ENCODE assay signal across 28 cellular contexts in genomic region chr1:115293899-115294298, GRCh38. TPM values are rescaled to one million over a fixed set of nuclear protein-coding genes. Genes with fewer than 3 reads are reported as not detected.
A peak's percentile ranks its signal among the peaks of the same experiment; 100 is the strongest.
DNase-seq lines count a peak whose midpoint lies in the region; ATAC-seq, FAIRE-seq and TF ChIP-seq lines count a peak whose summit lies in the region.
"Had no signal": no experiment of that assay in that cellular context is flagged by ENCODE, and none has a peak within 500 bp of the region (broad histone marks: within the 10 kb centered on the region; RNA-seq: fewer than 3 reads in every experiment).

No MANE protein-coding gene starts in this region.

- peaks cover 5% of the 10 kb centered on the region; the same call in 1 of the 2 replicates for H3K27me3 Mint-ChIP-seq in HFFc6 (ENCODE audit: insufficient read depth)
- no peaks in the 10 kb centered on the region for H3K27me3 Mint-ChIP-seq in astrocyte (ENCODE audit: low read depth, unreplicated experiment)

- no peaks in the 10 kb centered on the region for H3K36me3 ChIP-seq in astrocyte (ENCODE audit: insufficient read depth, low read length)

- H3K27ac ChIP-seq in astrocyte (ENCODE audit: low read depth, low read length): no peak overlapping the region
- H3K27ac ChIP-seq in foreskin keratinocyte: no peak overlapping the region
- no peak overlapping the region for H3K27ac ChIP-seq in coronary artery
- H3K27ac ChIP-seq: PC-9 had no signal

- H3K4me1 ChIP-seq in astrocyte (ENCODE audit: insufficient read depth, low read length) (peaks cover 18% of the 10 kb centered on the region), foreskin keratinocyte (peaks cover 8% of the 10 kb centered on the region)

- H2AFZ ChIP-seq in astrocyte (ENCODE audit: low read depth, low read length): no peak overlapping the region
- H2AFZ ChIP-seq: PC-9 had no signal

- peak; percentile 59 for DNase-seq in EH (ENCODE audit: low read depth)
- DNase-seq in HFFc6: peak; percentile 32
- DNase-seq in astrocyte (ENCODE audit: low read depth): no peak
- DNase-seq in foreskin keratinocyte: peak; percentile 90 to 94
- DNase-seq in NCI-H1105 treated with DMSO at 0.1 percent for 48 hours (lab: John Stamatoyannopoulos, UW): no peak
- no peak for DNase-seq in NCI-H526 treated with DMSO at 0.1 percent for 48 hours (lab: John Stamatoyannopoulos, UW)
- DNase-seq in coronary artery (ENCODE audit: low spot score): no peak
- no peak for DNase-seq in stimulated activated CD4-positive, alpha-beta T cell treated with anti-CD3 and anti-CD28 coated beads, Interleukin-4, amount 100 ng/mL, for 4 hours
- DNase-seq: Calu3; DMS79 treated with DMSO at 0.1 percent for 48 hours; KBM-7; NCI-H1092; NCI-H1436; NCI-H187; NCI-H2081 treated with DMSO at 0.1 percent for 48 hours; NCI-H2171; NCI-H226; NCI-H510A; NCI-H748 treated with DMSO at 0.1 percent for 48 hours; NK-92 treated with Interleukin-12 subunit alpha and Interleukin-12 subunit beta, amount 100 ng/mL, for 24 hours; PC-9; SHP77; T-helper 1 cell had no signal

- H3K4me3 Mint-ChIP-seq in HFFc6 (0 out of 2 replicates have a peak overlapping the region, but pooled peaks have one; percentile 5), astrocyte (ENCODE audit: unreplicated experiment) (no peak overlapping the region)

- H3K4me1 Mint-ChIP-seq in HFFc6 (ENCODE audit: low read depth) (peaks cover 94% of the 10 kb centered on the region), astrocyte (ENCODE audit: low read depth, unreplicated experiment) (peaks cover 43% of the 10 kb centered on the region)

- no peaks in the 10 kb centered on the region for H3K9me3 Mint-ChIP-seq in HFFc6
- H3K9me3 Mint-ChIP-seq in astrocyte (ENCODE audit: unreplicated experiment): peaks cover 4% of the 10 kb centered on the region

- H3K9me3 ChIP-seq in astrocyte (ENCODE audit: insufficient read depth, low read depth, low read length): no peaks in the 10 kb centered on the region

- H3K36me3 Mint-ChIP-seq in HFFc6 (ENCODE audit: low read depth) (peaks cover 81% of the 10 kb centered on the region), astrocyte (ENCODE audit: low read depth, unreplicated experiment) (peaks cover 12% of the 10 kb centered on the region)

- H3K4me2 ChIP-seq in astrocyte (ENCODE audit: low read length): no peak overlapping the region
- H3K4me2 ChIP-seq: PC-9 had no signal

- H3K4me3 ChIP-seq in astrocyte (ENCODE audit: insufficient read depth, low read depth, low read length) (no peak overlapping the region), coronary artery (no peak overlapping the region)
- H3K4me3 ChIP-seq: PC-9 had no signal

- FAIRE-seq in astrocyte (lab: Jason Lieb, UNC): peak; percentile 66
- FAIRE-seq: GM18507, H1 had no signal

- H3K27me3 ChIP-seq in astrocyte (ENCODE audit: insufficient read depth, low read length) (no peaks in the 10 kb centered on the region), foreskin keratinocyte (peaks cover 7% of the 10 kb centered on the region)

- H3K9ac ChIP-seq in astrocyte (ENCODE audit: low read length): no peak overlapping the region

- peak; percentile 50 for ATAC-seq in foreskin keratinocyte
- ATAC-seq: HCT116 had no signal

- no peaks in the 10 kb centered on the region for H4K20me1 ChIP-seq in astrocyte (ENCODE audit: insufficient read depth, low read length)

- H3K79me2 ChIP-seq in astrocyte (ENCODE audit: insufficient read depth, low read length): no peaks in the 10 kb centered on the region

- TF ChIP-seq CTCF in HFFc6 (IDR thresholded peaks at IDR 0.05): no peak
- TF ChIP-seq CTCF in astrocyte (IDR thresholded peaks at IDR 0.05; ENCODE audit: insufficient read depth, low read depth, low read length): no peak
- TF ChIP-seq CTCF in foreskin keratinocyte (conservative IDR thresholded peaks at IDR 0.05): no peak
- TF ChIP-seq CTCF in coronary artery (IDR thresholded peaks at IDR 0.05): no peak

- peak overlapping the region; percentile 65 for H3K27ac Mint-ChIP-seq in HFFc6
- H3K27ac Mint-ChIP-seq in astrocyte (ENCODE audit: unreplicated experiment): no peak overlapping the region

RNA-seq across cellular contexts. Expression of gene NGF, which starts 44.1 kb away (rescaled TPM):
- 10 to 100 TPM; 44.4 to 53.8 (median 51.0) TPM for total RNA-seq in HFFc6 (2021; fragmentation: NEBNext Ultra II Directional; extraction: Animal tissue kit (Norgen Biotek cat#: 25700))
- total RNA-seq in astrocyte: 12.5 and 12.9 TPM in 2 replicates
- total RNA-seq in foreskin keratinocyte: 0.20 and 2.2 TPM in 2 replicates
- polyA plus RNA-seq in foreskin keratinocyte: 0.19 and 2.4 TPM in 2 replicates
- total RNA-seq: Calu3, G401, H1, SK-MEL-5 had no signal

Comparison
In these comparisons a context has a peak if more than half of its experiments do, and no peak if none do; other contexts are left out.
1. DNase-seq: peak in EH (single experiment), HFFc6 (single experiment) and foreskin keratinocyte (2 of 2); none in astrocyte (single experiment), NCI-H1105 treated with DMSO at 0.1 percent for 48 hours (single experiment), NCI-H526 treated with DMSO at 0.1 percent for 48 hours (single experiment), coronary artery (single experiment) and stimulated activated CD4-positive, alpha-beta T cell treated with anti-CD3 and anti-CD28 coated beads, Interleukin-4, amount 100 ng/mL, for 4 hours (0 of 2).